Comparison of ENCODE assay signal across 15 cellular contexts in genomic region chr2:221323513-221323912, GRCh38.
DNase-seq lines count a peak whose midpoint lies in the region; ATAC-seq and TF ChIP-seq lines count a peak whose summit lies in the region.
"Had no signal": no experiment of that assay in that cellular context is flagged by ENCODE, and none has a peak within 500 bp of the region (broad histone marks: within the 10 kb centered on the region; RNA-seq: fewer than 3 reads in every experiment).

No MANE protein-coding gene starts in this region.

- peaks cover 21% of the 10 kb centered on the region for H3K4me1 Mint-ChIP-seq in endodermal cell

- H3K9me3 Mint-ChIP-seq in endodermal cell: peaks cover 3% of the 10 kb centered on the region

- H3K27me3 Mint-ChIP-seq in endodermal cell (ENCODE audit: insufficient read depth): no peaks in the 10 kb centered on the region

- H3K9ac ChIP-seq in endodermal cell (ENCODE audit: extremely low read depth, low read length, poor library complexity, severe bottlenecking): no peak overlapping the region

- H3K36me3 ChIP-seq in endodermal cell (ENCODE audit: control insufficient read depth, insufficient read depth, low read length): no peaks in the 10 kb centered on the region
- no peaks in the 10 kb centered on the region for H3K36me3 ChIP-seq in right lobe of liver
- H3K36me3 ChIP-seq: BE2C, HAP-1 had no signal

- intact Hi-C loops in right lobe of liver (cut with DNase I): no loop called here

- no peak overlapping the region for H3K4me3 ChIP-seq in endodermal cell (ENCODE audit: low read length)
- no peak overlapping the region for H3K4me3 ChIP-seq in right lobe of liver
- H3K4me3 ChIP-seq: A549, HAP-1 had no signal

- H3K4me1 ChIP-seq in endodermal cell (ENCODE audit: control insufficient read depth, insufficient read depth, low read length): no peaks in the 10 kb centered on the region
- H3K4me1 ChIP-seq in right lobe of liver: no peaks in the 10 kb centered on the region
- H3K4me1 ChIP-seq: A549, BE2C, HAP-1 had no signal

- no peak overlapping the region for H3K4me3 Mint-ChIP-seq in endodermal cell
- H3K4me3 Mint-ChIP-seq: CD4-positive, alpha-beta memory T cell had no signal

- peaks cover 2% of the 10 kb centered on the region for H3K36me3 Mint-ChIP-seq in endodermal cell (ENCODE audit: low read depth)
- H3K36me3 Mint-ChIP-seq: CD4-positive, alpha-beta memory T cell had no signal

- H3K27ac Mint-ChIP-seq in endodermal cell: no peak overlapping the region
- H3K27ac Mint-ChIP-seq: CD4-positive, alpha-beta memory T cell had no signal

- 90% methylated on average over 2 of the region's 2 CpGs for WGBS in endodermal cell (ENCODE audit: insufficient coverage in 1 of 2, insufficient read length in 1 of 2), 2 experiments
- WGBS in right lobe of liver (ENCODE audit: insufficient coverage, low coverage, low lambda C conversion rate, missing lambda C conversion rate): 37% methylated on average over 2 of the region's 2 CpGs

- no peak for TF ChIP-seq CTCF in endodermal cell (conservative IDR thresholded peaks at IDR 0.05)
- no peak for TF ChIP-seq CTCF in right lobe of liver (IDR thresholded peaks at IDR 0.05)

- no peaks in the 10 kb centered on the region for H3K9me3 ChIP-seq in endodermal cell (ENCODE audit: control insufficient read depth, low read length)
- no peaks in the 10 kb centered on the region for H3K9me3 ChIP-seq in right lobe of liver
- H3K9me3 ChIP-seq: A549, BE2C, HAP-1 had no signal

- H3K27me3 ChIP-seq in endodermal cell (ENCODE audit: control insufficient read depth, insufficient read depth, low read length, poor library complexity, severe bottlenecking): no peaks in the 10 kb centered on the region
- H3K27me3 ChIP-seq in right lobe of liver: no peaks in the 10 kb centered on the region
- H3K27me3 ChIP-seq: BE2C had no signal

- H3K27ac ChIP-seq in endodermal cell (ENCODE audit: low read depth, low read length): no peak overlapping the region
- no peak overlapping the region for H3K27ac ChIP-seq in right lobe of liver
- H3K27ac ChIP-seq: A549, C4-2B had no signal

- no peak for TF ChIP-seq POLR2A in right lobe of liver (IDR thresholded peaks at IDR 0.05)

- DNase-seq in endodermal cell (no peak), NCI-H2107 (lab: John Stamatoyannopoulos, UW) (no peak), right lobe of liver (no peak)
- no peak for DNase-seq in stimulated activated CD4-positive, alpha-beta T cell treated with anti-CD3 and anti-CD28 coated beads, Interleukin-1b, Interleukin-23, amount 100 ng/mL, for 48 hours
- DNase-seq: BE2C; CD4-positive, alpha-beta memory T cell; DMS79; Kasumi-1; KBM-7 had no signal

- peak; percentile 26 for ATAC-seq in GM19468 (IDR thresholded peaks at IDR 0.05; ENCODE audit: extremely low read depth, unreplicated experiment)
- ATAC-seq in HG02870 (IDR thresholded peaks at IDR 0.05; ENCODE audit: unreplicated experiment): peak; percentile 62
- ATAC-seq in HG03442 (IDR thresholded peaks at IDR 0.05; ENCODE audit: unreplicated experiment): peak; percentile 65
- no peak for ATAC-seq in right lobe of liver
- ATAC-seq: A549 had no signal

Comparison
In these comparisons a context has a peak if more than half of its experiments do, and no peak if none do; other contexts are left out.
1. ATAC-seq: peak in GM19468 (single experiment), HG02870 (single experiment) and HG03442 (single experiment); none in right lobe of liver (0 of 4).